ENCODE assay signal across 14 cellular contexts in genomic region chr15:57384024-57384423, GRCh38. TPM values are rescaled to one million over a fixed set of nuclear protein-coding genes. Genes with fewer than 3 reads are reported as not detected.
DNase-seq lines count a peak whose midpoint lies in the region; ATAC-seq and TF ChIP-seq lines count a peak whose summit lies in the region.
"Had no signal": no experiment of that assay in that cellular context is flagged by ENCODE, and none has a peak within 500 bp of the region (broad histone marks: within the 10 kb centered on the region; RNA-seq: fewer than 3 reads in every experiment).

No MANE protein-coding gene starts in this region.

- peaks cover 63% of the 10 kb centered on the region for H3K4me1 ChIP-seq in endodermal cell (ENCODE audit: control insufficient read depth, insufficient read depth, low read length)
- H3K4me1 ChIP-seq in testis = peaks cover 55% of the 10 kb centered on the region
- no peaks in the 10 kb centered on the region for H3K4me1 ChIP-seq in mucosa of descending colon (ENCODE audit: low read depth)

- peak overlapping the region; percentile 5 for H3K4me3 Mint-ChIP-seq in endodermal cell
- H3K4me3 Mint-ChIP-seq: B cell; CD4-positive, alpha-beta memory T cell; HFFc6 had no signal

- peaks cover 23% of the 10 kb centered on the region for H3K36me3 ChIP-seq in endodermal cell (ENCODE audit: control insufficient read depth, insufficient read depth, low read length)
- no peaks in the 10 kb centered on the region for H3K36me3 ChIP-seq in testis (ENCODE audit: low read depth, missing control alignments)
- H3K36me3 ChIP-seq in mucosa of descending colon (ENCODE audit: low read depth) = no peaks in the 10 kb centered on the region

- H3K27me3 ChIP-seq in endodermal cell (ENCODE audit: control insufficient read depth, insufficient read depth, low read length, poor library complexity, severe bottlenecking) = no peaks in the 10 kb centered on the region
- no peaks in the 10 kb centered on the region for H3K27me3 ChIP-seq in testis

- no peak overlapping the region for H3K9ac ChIP-seq in endodermal cell (ENCODE audit: extremely low read depth, low read length, poor library complexity, severe bottlenecking)

- DNase-seq in NCI-H446 treated with DMSO at 0.1 percent for 48 hours (lab: John Stamatoyannopoulos, UW) (peak; percentile 29), endodermal cell (no peak), left ventricle myocardium superior (peak; percentile 46), testis (no peak), mucosa of descending colon (no peak), CD1c-positive myeloid dendritic cell (ENCODE audit: extremely low spot score) (no peak), NCI-H526 (lab: John Stamatoyannopoulos, UW) (no peak)
- DNase-seq: CD4-positive, alpha-beta memory T cell; GF-D8; NCI-H1436; NCI-H2107 had no signal

- H3K4me3 ChIP-seq in endodermal cell (ENCODE audit: low read length) (no peak overlapping the region), testis (no peak overlapping the region), mucosa of descending colon (no peak overlapping the region)

- ATAC-seq in left ventricle myocardium superior (peak; percentile 88), GM18867 (IDR thresholded peaks at IDR 0.05; ENCODE audit: unreplicated experiment) (no peak), mucosa of descending colon (no peak)

- no peaks in the 10 kb centered on the region for H3K9me3 Mint-ChIP-seq in endodermal cell
- H3K9me3 Mint-ChIP-seq: CD4-positive, alpha-beta memory T cell; HFFc6 had no signal

- H3K4me1 Mint-ChIP-seq in endodermal cell = peaks cover 89% of the 10 kb centered on the region
- H3K4me1 Mint-ChIP-seq: B cell; CD4-positive, alpha-beta memory T cell had no signal

- H3K9me3 ChIP-seq in endodermal cell (ENCODE audit: control insufficient read depth, low read length) (no peaks in the 10 kb centered on the region), testis (no peaks in the 10 kb centered on the region), mucosa of descending colon (no peaks in the 10 kb centered on the region)

- H3K27ac ChIP-seq in endodermal cell (ENCODE audit: low read depth, low read length) (no peak overlapping the region), testis (peak overlapping the region; percentile 31 to 45)

- H3K27me3 Mint-ChIP-seq in endodermal cell (ENCODE audit: insufficient read depth) = no peaks in the 10 kb centered on the region

- H3K27ac Mint-ChIP-seq in endodermal cell = peak overlapping the region; percentile 61
- H3K27ac Mint-ChIP-seq: B cell; CD4-positive, alpha-beta memory T cell; HFFc6 had no signal

- peaks cover 17% of the 10 kb centered on the region for H3K36me3 Mint-ChIP-seq in endodermal cell (ENCODE audit: low read depth)
- H3K36me3 Mint-ChIP-seq: CD4-positive, alpha-beta memory T cell had no signal

- TF ChIP-seq POLR2A in testis (IDR thresholded peaks at IDR 0.05) = no peak

- WGBS in endodermal cell (ENCODE audit: insufficient coverage in 1 of 2, insufficient read length in 1 of 2), 2 experiments = 83 to 100% methylated on average over 2 of the region's 2 CpGs
- 77 to 81% methylated on average over 2 of the region's 2 CpGs for WGBS in testis, 2 donors

- intact Hi-C loops in left ventricle myocardium superior (cut with micrococcal nuclease) (no loop called here), testis (cut with DNase I; ENCODE audit: low total_unique reads) (no loop called here), mucosa of descending colon (cut with DNase I, micrococcal nuclease) (no loop called here)

- TF ChIP-seq CTCF in endodermal cell (conservative IDR thresholded peaks at IDR 0.05) (no peak), testis (IDR thresholded peaks at IDR 0.05) (no peak), mucosa of descending colon (IDR thresholded peaks at IDR 0.05) (no peak)

RNA-seq across cellular contexts. Expression of gene CGNL1, which starts 7.7 kb away (rescaled TPM):
- total RNA-seq in endodermal cell = 10 to 100 TPM; 82.6 to 98.0 TPM
- polyA plus RNA-seq in endodermal cell (2013, experiment 1 of 2) = 15.1 TPM
- polyA plus RNA-seq in endodermal cell (2013, experiment 2 of 2) = 15.8 TPM
- total RNA-seq in left ventricle myocardium superior = 15.2 TPM
- 10 to 100 TPM; 29.2 to 40.2 TPM for total RNA-seq in testis
- 21.0 TPM for polyA plus RNA-seq in testis (ENCODE audit: insufficient read depth, low read depth, low replicate concordance)
- total RNA-seq in mucosa of descending colon = 1 to 10 TPM; 3.3 to 4.5 (median 3.9) TPM
- total RNA-seq: CD4-positive, alpha-beta memory T cell had no signal
- polyA plus RNA-seq: CD4-positive, alpha-beta memory T cell had no signal

Comparison
In these comparisons a context has a peak if more than half of its experiments do, and no peak if none do; other contexts are left out.
1. DNase-seq: peak in NCI-H446 treated with DMSO at 0.1 percent for 48 hours (single experiment) and left ventricle myocardium superior (single experiment); none in endodermal cell (single experiment), testis (single experiment), mucosa of descending colon (0 of 3), CD1c-positive myeloid dendritic cell (single experiment) and NCI-H526 (0 of 2).